15 cellular contexts compared by ENCODE assay signal in the genomic region with DNA sequence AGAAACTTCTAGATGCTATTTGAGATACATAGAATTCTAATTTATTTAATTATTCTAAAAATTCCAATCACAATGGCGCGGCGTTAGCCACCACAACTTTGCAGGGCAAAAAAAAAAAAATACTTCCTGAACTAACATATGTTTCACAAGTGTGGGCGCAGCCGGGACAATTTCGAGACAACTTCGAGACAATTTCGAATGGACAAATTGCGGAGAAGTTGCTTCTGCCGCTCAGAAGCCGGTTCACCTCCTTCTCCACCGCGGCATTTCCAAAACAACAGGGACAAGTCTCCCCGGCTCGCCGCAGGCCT. TPM values are rescaled to one million over a fixed set of nuclear protein-coding genes. Genes with fewer than 3 reads are reported as not detected.
DNase-seq lines count a peak whose midpoint lies in the region; ATAC-seq and TF ChIP-seq lines count a peak whose summit lies in the region.
"Had no signal": no experiment of that assay in that cellular context is flagged by ENCODE, and none has a peak within 500 bp of the region (broad histone marks: within the 10 kb centered on the region; RNA-seq: fewer than 3 reads in every experiment).

No MANE protein-coding gene starts in this region.

- no peak for TF ChIP-seq EP300 in ovary (IDR thresholded peaks at IDR 0.05)

- H2BK120ac ChIP-seq in mesenchymal stem cell (ENCODE audit: low read depth, low read length): no peak overlapping the region

- peak overlapping the region; percentile 89 for H3K4me3 Mint-ChIP-seq in chondrocyte (ENCODE audit: unreplicated experiment)

- ATAC-seq in heart right ventricle (peak in 1 of 8 donors; percentile 40), thoracic aorta (ENCODE audit: insufficient number of reproducible peaks, low FRiP score, low read depth) (no peak)
- ATAC-seq: left lobe of liver had no signal

- no peak overlapping the region for H3K4ac ChIP-seq in mesenchymal stem cell (ENCODE audit: low read depth in 1 of 2, low read length in 2 of 2)

- H3K36me3 Mint-ChIP-seq in chondrocyte (ENCODE audit: low read depth): peaks cover 7% of the 10 kb centered on the region

- TF ChIP-seq POLR2A in ovary (IDR thresholded peaks at IDR 0.05): no peak

- H4K91ac ChIP-seq in mesenchymal stem cell (ENCODE audit: low read length): no peak overlapping the region

- H3K4me2 ChIP-seq in mesenchymal stem cell (ENCODE audit: low read length, poor library complexity, severe bottlenecking): peak overlapping the region; percentile 64

- H2BK12ac ChIP-seq in mesenchymal stem cell (ENCODE audit: low read length in 2 of 2): no peak overlapping the region

- H3K9me3 Mint-ChIP-seq in chondrocyte (ENCODE audit: low read depth): no peaks in the 10 kb centered on the region

- no peaks in the 10 kb centered on the region for H3K79me1 ChIP-seq in mesenchymal stem cell (replicated peaks; ENCODE audit: low read length, poor library complexity, severe bottlenecking)

- H2AFZ ChIP-seq in mesenchymal stem cell (ENCODE audit: low read depth, low read length): no peak overlapping the region

- no peak overlapping the region for H3K18ac ChIP-seq in mesenchymal stem cell (ENCODE audit: low read depth in 1 of 2, low read length in 2 of 2)

- no peak for DNase-seq in heart right ventricle
- DNase-seq in cardiac septum (ENCODE audit: low spot score): no peak
- DNase-seq in chondrocyte (ENCODE audit: low spot score): no peak
- no peak for DNase-seq in mesenchymal stem cell
- no peak for DNase-seq in thoracic aorta (ENCODE audit: low spot score)
- no peak for DNase-seq in ovary
- no peak for DNase-seq in activated effector memory CD4-positive, alpha-beta T cell treated with anti-CD3 and anti-CD28 coated beads, Interleukin-2, amount 50 U/mL, for 16 hours
- no peak for DNase-seq in stimulated activated CD8-positive, alpha-beta memory T cell treated with anti-CD3 and anti-CD28 coated beads, Interleukin-4, amount 100 ng/mL, for 48 hours
- DNase-seq: DMS 273 treated with DMSO at 0.1 percent for 48 hours; effector CD4-positive, alpha-beta T cell; KG1; NCI-H524 treated with DMSO at 0.1 percent for 48 hours had no signal

- H3K4me3 ChIP-seq in heart right ventricle (peak overlapping the region in 7 of 10 donors; percentile 4 to 36 (median 30)), mesenchymal stem cell (ENCODE audit: insufficient read depth in 1 of 2, low read depth in 1 of 2, low read length in 2 of 2) (peak overlapping the region in 1 of 2 experiments; percentile 56), thoracic aorta (peak overlapping the region; percentile 52), ovary (no peak overlapping the region)

- intact Hi-C loops in heart right ventricle (cut with DNase I): no loop called here
- intact Hi-C loops in cardiac septum (cut with DNase I): no loop called here
- intact Hi-C loops in ovary (cut with DNase I): no loop called here

- H3K9me3 ChIP-seq in heart right ventricle (no peaks in the 10 kb centered on the region), mesenchymal stem cell (ENCODE audit: control insufficient read depth, low read length) (peaks cover 5% of the 10 kb centered on the region), thoracic aorta (no peaks in the 10 kb centered on the region), ovary (no peaks in the 10 kb centered on the region)

- H3K36me3 ChIP-seq in heart right ventricle (no peaks in the 10 kb centered on the region), mesenchymal stem cell (ENCODE audit: control insufficient read depth in 1 of 2, insufficient read depth in 2 of 2, low read depth in 1 of 2, low read length in 2 of 2) (no peaks in the 10 kb centered on the region), thoracic aorta (no peaks in the 10 kb centered on the region), ovary (no peaks in the 10 kb centered on the region)

- no peak overlapping the region for H2BK15ac ChIP-seq in mesenchymal stem cell (ENCODE audit: low read depth, poor library complexity, severe bottlenecking)

- H3K4me1 ChIP-seq in heart right ventricle (peaks cover 6 to 66% (median 33%) of the 10 kb centered on the region in 9 donors), mesenchymal stem cell (ENCODE audit: control insufficient read depth, insufficient read depth, low read depth, low read length) (peaks cover 26% of the 10 kb centered on the region), thoracic aorta (ENCODE audit: control insufficient read depth in 1 of 2, low read depth in 2 of 2) (peaks cover 17 to 49% of the 10 kb centered on the region in 2 donors), ovary (ENCODE audit: insufficient read depth) (no peaks in the 10 kb centered on the region)

- H3K27ac Mint-ChIP-seq in chondrocyte (ENCODE audit: unreplicated experiment): peak overlapping the region; percentile 90

- 7 to 9% methylated on average over 16 of the region's 16 CpGs for WGBS in heart right ventricle, 2 donors
- WGBS in mesenchymal stem cell: 2% methylated on average over 16 of the region's 16 CpGs
- 11 to 13% (median 12%) methylated on average over 16 of the region's 16 CpGs for WGBS in ovary, 3 donors

- peaks cover 37% of the 10 kb centered on the region for H3K4me1 Mint-ChIP-seq in chondrocyte (ENCODE audit: low read depth)

- TF ChIP-seq CTCF in heart right ventricle (IDR thresholded peaks at IDR 0.05) (no peak), chondrocyte (IDR thresholded peaks at IDR 0.05) (no peak), thoracic aorta (IDR thresholded peaks at IDR 0.05) (no peak), ovary (IDR thresholded peaks at IDR 0.05) (no peak)

- peaks cover 88% of the 10 kb centered on the region for H3K27me3 Mint-ChIP-seq in chondrocyte (ENCODE audit: low read depth)

- H3K27ac ChIP-seq in heart right ventricle: no peak overlapping the region
- no peak overlapping the region for H3K27ac ChIP-seq in mesenchymal stem cell (ENCODE audit: low read length, poor library complexity, severe bottlenecking)
- H3K27ac ChIP-seq in thoracic aorta: no peak overlapping the region
- H3K27ac ChIP-seq in ovary: no peak overlapping the region

- H3K27me3 ChIP-seq in heart right ventricle (peaks cover 49 to 100% (median 100%) of the 10 kb centered on the region in 7 donors), mesenchymal stem cell (ENCODE audit: control insufficient read depth in 1 of 2, insufficient read depth in 1 of 2, low read length in 2 of 2) (peaks cover 98 to 99% of the 10 kb centered on the region in 2 experiments), thoracic aorta (replicated peaks; ENCODE audit: insufficient read depth) (peaks cover 45% of the 10 kb centered on the region), ovary (peaks cover 4% of the 10 kb centered on the region)

- H2BK5ac ChIP-seq in mesenchymal stem cell (ENCODE audit: low read depth, low read length, poor library complexity, severe bottlenecking): no peak overlapping the region

- no peak overlapping the region for H3K23ac ChIP-seq in mesenchymal stem cell (ENCODE audit: low read length in 2 of 2)

- H4K8ac ChIP-seq in mesenchymal stem cell (ENCODE audit: low read length): no peak overlapping the region

- no peak overlapping the region for H3K14ac ChIP-seq in mesenchymal stem cell (ENCODE audit: low read length in 2 of 2)

- H3K9ac ChIP-seq in mesenchymal stem cell (ENCODE audit: low read length): peak overlapping the region; percentile 26

- no peak overlapping the region for H2AK5ac ChIP-seq in mesenchymal stem cell (ENCODE audit: low read length, severe bottlenecking)

RNA-seq across cellular contexts. Expression of gene PAX3, which starts 0.8 kb away (rescaled TPM):
- total RNA-seq in heart right ventricle (not detected), cardiac septum (0.19 TPM), chondrocyte (1.4 to 4.7 TPM (median 4.1 TPM) in 3 replicates), thoracic aorta (not detected), ovary (not detected)
- polyA plus RNA-seq in heart right ventricle (under 1 TPM in 1 of 2 donors, not detected in 1; 0.01 TPM), ovary (not detected)
- not detected for polyA plus RNA-seq in mesenchymal stem cell (2013, experiment 1 of 2)
- not detected for polyA plus RNA-seq in mesenchymal stem cell (2013, experiment 2 of 2)
- total RNA-seq: left lobe of liver, osteoblast had no signal
- polyA plus RNA-seq: AG04450 had no signal
